1 cellular context compared by ENCODE assay signal in genomic region chr7:148026713-148027112, GRCh38.
TF ChIP-seq lines count a peak whose summit lies in the region.

No MANE protein-coding gene starts in this region.

TF ChIP-seq in GM23338, 12 proteins besides CTCF, POLR2A, EP300 and RAD21 (continued from another document):
- TF ChIP-seq, protein P1, sequence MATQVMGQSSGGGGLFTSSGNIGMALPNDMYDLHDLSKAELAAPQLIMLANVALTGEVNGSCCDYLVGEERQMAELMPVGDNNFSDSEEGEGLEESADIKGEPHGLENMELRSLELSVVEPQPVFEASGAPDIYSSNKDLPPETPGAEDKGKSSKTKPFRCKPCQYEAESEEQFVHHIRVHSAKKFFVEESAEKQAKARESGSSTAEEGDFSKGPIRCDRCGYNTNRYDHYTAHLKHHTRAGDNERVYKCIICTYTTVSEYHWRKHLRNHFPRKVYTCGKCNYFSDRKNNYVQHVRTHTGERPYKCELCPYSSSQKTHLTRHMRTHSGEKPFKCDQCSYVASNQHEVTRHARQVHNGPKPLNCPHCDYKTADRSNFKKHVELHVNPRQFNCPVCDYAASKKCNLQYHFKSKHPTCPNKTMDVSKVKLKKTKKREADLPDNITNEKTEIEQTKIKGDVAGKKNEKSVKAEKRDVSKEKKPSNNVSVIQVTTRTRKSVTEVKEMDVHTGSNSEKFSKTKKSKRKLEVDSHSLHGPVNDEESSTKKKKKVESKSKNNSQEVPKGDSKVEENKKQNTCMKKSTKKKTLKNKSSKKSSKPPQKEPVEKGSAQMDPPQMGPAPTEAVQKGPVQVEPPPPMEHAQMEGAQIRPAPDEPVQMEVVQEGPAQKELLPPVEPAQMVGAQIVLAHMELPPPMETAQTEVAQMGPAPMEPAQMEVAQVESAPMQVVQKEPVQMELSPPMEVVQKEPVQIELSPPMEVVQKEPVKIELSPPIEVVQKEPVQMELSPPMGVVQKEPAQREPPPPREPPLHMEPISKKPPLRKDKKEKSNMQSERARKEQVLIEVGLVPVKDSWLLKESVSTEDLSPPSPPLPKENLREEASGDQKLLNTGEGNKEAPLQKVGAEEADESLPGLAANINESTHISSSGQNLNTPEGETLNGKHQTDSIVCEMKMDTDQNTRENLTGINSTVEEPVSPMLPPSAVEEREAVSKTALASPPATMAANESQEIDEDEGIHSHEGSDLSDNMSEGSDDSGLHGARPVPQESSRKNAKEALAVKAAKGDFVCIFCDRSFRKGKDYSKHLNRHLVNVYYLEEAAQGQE (IDR thresholded peaks at IDR 0.05; ENCODE audit: unreplicated experiment) = no peak
- no peak for TF ChIP-seq NANOG (IDR thresholded peaks at IDR 0.05; ENCODE audit: borderline replicate concordance)
- no peak for TF ChIP-seq ZNF331 (CRISPR knock-in tag; IDR thresholded peaks at IDR 0.05; ENCODE audit: low read depth)
- TF ChIP-seq JUNB (IDR thresholded peaks at IDR 0.05; ENCODE audit: unreplicated experiment) = no peak
- TF ChIP-seq CREB1 (CRISPR knock-in tag; IDR thresholded peaks at IDR 0.05; ENCODE audit: low read depth) = no peak
- no peak for TF ChIP-seq EZH2phosphoT487 (IDR thresholded peaks at IDR 0.05; ENCODE audit: unreplicated experiment)
- no peak for TF ChIP-seq POLR2AphosphoS5 (IDR thresholded peaks at IDR 0.05; ENCODE audit: low read depth)
- TF ChIP-seq ZNF114 (CRISPR knock-in tag; IDR thresholded peaks at IDR 0.05) = no peak
- no peak for TF ChIP-seq EZH2 (IDR thresholded peaks at IDR 0.05; ENCODE audit: low read depth, unreplicated experiment)
- TF ChIP-seq ETS1 (IDR thresholded peaks at IDR 0.05) = no peak
